21 cellular contexts compared by ENCODE assay signal in the genomic region with DNA sequence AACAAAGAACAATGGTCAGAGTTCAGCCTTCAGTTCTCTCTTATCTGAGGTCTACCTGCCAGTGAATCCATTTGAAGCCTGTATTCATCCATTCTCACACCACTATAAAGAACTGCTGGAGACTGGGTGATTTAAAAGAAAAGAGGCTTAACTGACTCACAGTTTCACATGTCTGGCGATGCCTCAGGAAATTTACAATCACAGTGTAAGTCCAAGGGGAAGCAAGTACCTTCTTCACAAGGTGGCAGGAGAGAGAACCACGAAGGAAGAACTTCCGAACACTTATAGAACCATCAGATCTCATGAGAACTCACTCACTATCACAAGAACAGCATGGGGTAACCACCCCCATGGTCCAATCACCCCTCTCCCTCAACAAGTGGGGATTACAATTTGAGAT. TPM values are rescaled to one million over a fixed set of nuclear protein-coding genes. Genes with fewer than 3 reads are reported as not detected.
DNase-seq lines count a peak whose midpoint lies in the region; FAIRE-seq and TF ChIP-seq lines count a peak whose summit lies in the region.
"Had no signal": no experiment of that assay in that cellular context is flagged by ENCODE, and none has a peak within 500 bp of the region (broad histone marks: within the 10 kb centered on the region; RNA-seq: fewer than 3 reads in every experiment).

No MANE protein-coding gene starts in this region.

- CTCF ChIA-PET in A673 (lab: Charles Lee), result no interaction called here

- no peak for TF ChIP-seq CTCF in neural progenitor cell (IDR thresholded peaks at IDR 0.05)
- no peak for TF ChIP-seq CTCF in D721Med (IDR thresholded peaks at IDR 0.05; ENCODE audit: insufficient read depth, missing control alignments)
- TF ChIP-seq CTCF in A673 (conservative IDR thresholded peaks at IDR 0.05; ENCODE audit: low read depth, low read length), result no peak

- H3K79me2 ChIP-seq in neural progenitor cell (ENCODE audit: low read depth), result no peaks in the 10 kb centered on the region

- H3K9me3 Mint-ChIP-seq in neural progenitor cell, result no peaks in the 10 kb centered on the region
- H3K9me3 Mint-ChIP-seq: CD8-positive, alpha-beta memory T cell; GM23338 had no signal

- H3K4me1 Mint-ChIP-seq in neural progenitor cell, result peaks cover 3% of the 10 kb centered on the region
- H3K4me1 Mint-ChIP-seq: CD4-positive, CD25-positive, alpha-beta regulatory T cell; CD8-positive, alpha-beta memory T cell had no signal

- POLR2A ChIA-PET in A673 (lab: Charles Lee; ENCODE audit: low non-redundant PET), result no interaction called here

- H3K4me1 ChIP-seq in HUES64 (ENCODE audit: insufficient read depth, low read length) (no peaks in the 10 kb centered on the region), NT2/D1 (ENCODE audit: insufficient read depth, insufficient read length) (no peaks in the 10 kb centered on the region), neural progenitor cell (peaks cover 9% of the 10 kb centered on the region), A673 (ENCODE audit: insufficient read depth, low read length, poor library complexity, severe bottlenecking) (no peaks in the 10 kb centered on the region)
- H3K4me1 ChIP-seq: BE2C had no signal

- no peaks in the 10 kb centered on the region for H3K27me3 Mint-ChIP-seq in neural progenitor cell (ENCODE audit: insufficient read depth, low read depth)

- no peaks in the 10 kb centered on the region for H3K36me3 ChIP-seq in HUES64 (ENCODE audit: insufficient read depth, low read length)
- H3K36me3 ChIP-seq in NT2/D1 (ENCODE audit: insufficient read depth, insufficient read length, low read length), result no peaks in the 10 kb centered on the region
- H3K36me3 ChIP-seq in neural progenitor cell, result no peaks in the 10 kb centered on the region
- no peaks in the 10 kb centered on the region for H3K36me3 ChIP-seq in A673 (ENCODE audit: insufficient read depth, low read length, poor library complexity, severe bottlenecking)
- H3K36me3 ChIP-seq: BE2C had no signal

- no TSS peak for BruUV-seq in A673 (replicated peaks; lab: Mats Ljungman, UMichigan)

- WGBS in HUES64, result 64% methylated on average over 3 of the region's 3 CpGs

- no peaks in the 10 kb centered on the region for H3F3A ChIP-seq in neural progenitor cell (ENCODE audit: low read depth)

- H3K27ac Mint-ChIP-seq in neural progenitor cell, result no peak overlapping the region
- H3K27ac Mint-ChIP-seq: CD4-positive, CD25-positive, alpha-beta regulatory T cell; CD8-positive, alpha-beta memory T cell; GM23338 had no signal

- intact Hi-C loops in A673 (cut with micrococcal nuclease; ENCODE audit: unreplicated experiment), result no loop called here

- H3K27me3 ChIP-seq in HUES64 (ENCODE audit: insufficient read depth, low read length), result no peaks in the 10 kb centered on the region
- no peaks in the 10 kb centered on the region for H3K27me3 ChIP-seq in NT2/D1 (ENCODE audit: insufficient read depth, insufficient read length)
- no peaks in the 10 kb centered on the region for H3K27me3 ChIP-seq in neural progenitor cell
- peaks cover 4% of the 10 kb centered on the region for H3K27me3 ChIP-seq in A673 (replicated peaks; ENCODE audit: insufficient read depth, low read depth, low read length, poor library complexity)
- H3K27me3 ChIP-seq: BE2C had no signal

- no peak overlapping the region for H3K9ac ChIP-seq in HUES64 (ENCODE audit: low read depth, low read length)
- H3K9ac ChIP-seq in NT2/D1 (ENCODE audit: insufficient read length, low read depth), result no peak overlapping the region
- H3K9ac ChIP-seq in neural progenitor cell, result no peak overlapping the region

- no peak overlapping the region for H2AFZ ChIP-seq in neural progenitor cell (replicated peaks)
- H2AFZ ChIP-seq: GM23338 had no signal

- DNase-seq in NT2/D1 (ENCODE audit: low read depth, low spot score) (peak; percentile 1), dedifferentiated amniotic fluid mesenchymal stem cell (ENCODE audit: extremely low spot score) (peak; percentile 14), neural progenitor cell (ENCODE audit: low spot score) (peak; percentile 27), D721Med (ENCODE audit: insufficient read length, low spot score) (no peak), A673 (ENCODE audit: low spot score) (no peak)
- DNase-seq in activated CD8-positive, alpha-beta memory T cell treated with anti-CD3 and anti-CD28 coated beads, Interleukin-2, amount 50 U/mL, for 48 hours, result no peak
- DNase-seq: ACHN; BE2C; C1 segment of cervical spinal cord; CD4-positive, CD25-positive, alpha-beta regulatory T cell; CD8-positive, alpha-beta memory T cell; COR-L47; HCEC 1CT; IMR-90 had no signal

- no peaks in the 10 kb centered on the region for H3K9me3 ChIP-seq in HUES64 (ENCODE audit: insufficient read depth, low read depth, low read length)
- no peaks in the 10 kb centered on the region for H3K9me3 ChIP-seq in NT2/D1 (ENCODE audit: insufficient read depth, low read length)
- H3K9me3 ChIP-seq in neural progenitor cell (ENCODE audit: low read depth), result no peaks in the 10 kb centered on the region
- no peaks in the 10 kb centered on the region for H3K9me3 ChIP-seq in A673 (ENCODE audit: low read depth, low read length, poor library complexity, severe bottlenecking)
- H3K9me3 ChIP-seq: BE2C had no signal

- H3K4me2 ChIP-seq in neural progenitor cell, result no peak overlapping the region
- H3K4me2 ChIP-seq: GM23338 had no signal

- H4K20me1 ChIP-seq in neural progenitor cell (ENCODE audit: low read depth), result no peaks in the 10 kb centered on the region

- FAIRE-seq in D721Med (lab: Jason Lieb, UNC), result no peak
- FAIRE-seq: G401.6, GM12891, GM19239, H54 had no signal

- no peak overlapping the region for H3K4me3 Mint-ChIP-seq in neural progenitor cell
- H3K4me3 Mint-ChIP-seq: CD4-positive, CD25-positive, alpha-beta regulatory T cell; CD8-positive, alpha-beta memory T cell; GM23338 had no signal

- no peaks in the 10 kb centered on the region for H3K36me3 Mint-ChIP-seq in neural progenitor cell
- H3K36me3 Mint-ChIP-seq: CD4-positive, CD25-positive, alpha-beta regulatory T cell; CD8-positive, alpha-beta memory T cell had no signal

- H3K27ac ChIP-seq in HUES64 (ENCODE audit: low read depth, low read length) (0 out of 2 replicates have a peak overlapping the region, but pooled peaks have one; percentile 8), neural progenitor cell (no peak overlapping the region), A673 (ENCODE audit: low read depth, low read length, poor library complexity, severe bottlenecking) (no peak overlapping the region)
- H3K27ac ChIP-seq: HL-60 had no signal

- no peak overlapping the region for H3K4me3 ChIP-seq in HUES64 (ENCODE audit: low read length)
- H3K4me3 ChIP-seq in NT2/D1 (ENCODE audit: insufficient read length, low read depth), result no peak overlapping the region
- no peak overlapping the region for H3K4me3 ChIP-seq in neural progenitor cell
- H3K4me3 ChIP-seq in A673 (ENCODE audit: low read depth, low read length, poor library complexity, severe bottlenecking), result no peak overlapping the region
- H3K4me3 ChIP-seq: GM23338 had no signal

RNA-seq across cellular contexts. Expression of a gene that starts 33.0 kb away (rescaled TPM):
- 65.5 TPM for polyA plus RNA-seq in HUES64 (2013, experiment 1 of 2)
- 61.6 TPM for polyA plus RNA-seq in HUES64 (2013, experiment 2 of 2)
- total RNA-seq in neural progenitor cell (ENCODE audit: low replicate concordance) (83.3 and 87.8 TPM in 2 replicates), A673 (2021) (22.7 and 24.9 TPM in 2 replicates)

Comparison
In these comparisons a context has a peak if more than half of its experiments do, and no peak if none do; other contexts are left out.
1. DNase-seq: peak in NT2/D1 (single experiment), dedifferentiated amniotic fluid mesenchymal stem cell (single experiment) and neural progenitor cell (single experiment); none in activated CD8-positive, alpha-beta memory T cell treated with anti-CD3 and anti-CD28 coated beads, Interleukin-2, amount 50 U/mL, for 48 hours (single experiment), D721Med (single experiment) and A673 (single experiment).